27 cellular contexts compared by ENCODE assay signal in genomic region chr4:74555843-74556242, GRCh38.
"Had no signal": no experiment of that assay in that cellular context is flagged by ENCODE, and none has a peak within 500 bp of the region (broad histone marks: within the 10 kb centered on the region; RNA-seq: fewer than 3 reads in every experiment).

No MANE protein-coding gene starts in this region.

- DNase-seq: colonic mucosa; effector CD8-positive, alpha-beta T cell; endodermal cell; erythroblast; esophagus squamous epithelium; head of caudate nucleus; left cardiac atrium; left lung; mesendoderm; naive thymus-derived CD8-positive, alpha-beta T cell; nephron progenitor cell; nucleus accumbens; right cardiac atrium; sigmoid colon; stimulated activated CD4-positive, alpha-beta T cell treated with anti-CD3 and anti-CD28 coated beads, Interleukin-2, amount 100 ng/mL, for 24 hours; stimulated activated CD4-positive, alpha-beta T cell treated with anti-CD3 and anti-CD28 coated beads, Interleukin-4, amount 100 ng/mL, for 24 hours; stimulated activated naive CD8-positive, alpha-beta T cell treated with anti-CD3 and anti-CD28 coated beads, Interleukin-15, Interleukin-2, amounts not matched to agents 100 U/mL and 50 U/mL, for 24 hours; substantia nigra; testis; tibial artery had no signal

- ATAC-seq: naive thymus-derived CD8-positive, alpha-beta T cell; stimulated activated effector memory CD8-positive, alpha-beta T cell treated with anti-CD3 and anti-CD28 coated beads, Interleukin-12 subunit alpha, Interleukin-12 subunit beta, amount 100 ng/mL, for 72 hours; stimulated activated naive CD8-positive, alpha-beta T cell treated with anti-CD3 and anti-CD28 coated beads, Interleukin-15, Interleukin-2, amounts not matched to agents 100 U/mL and 50 U/mL, for 24 hours had no signal

- H3K4me3 ChIP-seq: colonic mucosa, esophagus squamous epithelium, left lung, prostate gland, sigmoid colon, testis, tibial artery had no signal

- H3K27me3 Mint-ChIP-seq: dendritic cell treated with granulocyte-macrophage colony-stimulating factor and Interleukin-4, amounts not matched to agents 40 ng/mL and 50 ng/mL, for 4 days; type B pancreatic cell had no signal

- H3K9me3 ChIP-seq: colonic mucosa, esophagus squamous epithelium, left lung, prostate gland, sigmoid colon, testis, tibial artery had no signal

- H3K4me3 Mint-ChIP-seq: dendritic cell treated with granulocyte-macrophage colony-stimulating factor and Interleukin-4, amounts not matched to agents 40 ng/mL and 50 ng/mL, for 4 days; endodermal cell; naive thymus-derived CD8-positive, alpha-beta T cell; nephron progenitor cell; stimulated activated effector memory CD8-positive, alpha-beta T cell treated with anti-CD3 and anti-CD28 coated beads, Interleukin-12 subunit alpha, Interleukin-12 subunit beta, amount 100 ng/mL, for 72 hours; type B pancreatic cell had no signal

- FAIRE-seq: endothelial cell of umbilical vein, frontal cortex, keratinocyte had no signal

- H3K27ac Mint-ChIP-seq: dendritic cell treated with granulocyte-macrophage colony-stimulating factor and Interleukin-4, amounts not matched to agents 40 ng/mL and 50 ng/mL, for 4 days; endodermal cell; naive thymus-derived CD8-positive, alpha-beta T cell; nephron progenitor cell; stimulated activated effector memory CD8-positive, alpha-beta T cell treated with anti-CD3 and anti-CD28 coated beads, Interleukin-12 subunit alpha, Interleukin-12 subunit beta, amount 100 ng/mL, for 72 hours; type B pancreatic cell had no signal

- H3K36me3 ChIP-seq: colonic mucosa, esophagus squamous epithelium, left lung, prostate gland, sigmoid colon, tibial artery had no signal

- H3K9me3 Mint-ChIP-seq: dendritic cell treated with granulocyte-macrophage colony-stimulating factor and Interleukin-4, amounts not matched to agents 40 ng/mL and 50 ng/mL, for 4 days; endodermal cell; nephron progenitor cell had no signal

- H3K27ac ChIP-seq: colonic mucosa, esophagus squamous epithelium, prostate gland, sigmoid colon, testis, tibial artery had no signal

- H3K4me1 ChIP-seq: colonic mucosa, esophagus squamous epithelium, prostate gland, testis had no signal

- H3K27me3 ChIP-seq: colonic mucosa, esophagus squamous epithelium, left lung, sigmoid colon, testis, tibial artery had no signal

- H3K36me3 Mint-ChIP-seq: stimulated activated effector memory CD8-positive, alpha-beta T cell treated with anti-CD3 and anti-CD28 coated beads, Interleukin-12 subunit alpha, Interleukin-12 subunit beta, amount 100 ng/mL, for 72 hours; type B pancreatic cell had no signal

- H3K4me1 Mint-ChIP-seq: endodermal cell; naive thymus-derived CD8-positive, alpha-beta T cell; nephron progenitor cell; stimulated activated effector memory CD8-positive, alpha-beta T cell treated with anti-CD3 and anti-CD28 coated beads, Interleukin-12 subunit alpha, Interleukin-12 subunit beta, amount 100 ng/mL, for 72 hours had no signal
